In genomic region chr13:21354721-21355120, GRCh38 we compare ENCODE assay signal across 25 cellular contexts.
A peak's percentile ranks its signal among the peaks of the same experiment; 100 is the strongest.
DNase-seq lines count a peak whose midpoint lies in the region; ATAC-seq and TF ChIP-seq lines count a peak whose summit lies in the region.
"Had no signal": no experiment of that assay in that cellular context is flagged by ENCODE, and none has a peak within 500 bp of the region (broad histone marks: within the 10 kb centered on the region; RNA-seq: fewer than 3 reads in every experiment).

No MANE protein-coding gene starts in this region.

- peaks cover 8% of the 10 kb centered on the region; the same call in 2 of the 3 replicates for H3K4me1 Mint-ChIP-seq in GM23338
- peaks cover 15 to 21% of the 10 kb centered on the region in 2 experiments for H3K4me1 Mint-ChIP-seq in H9
- no peaks in the 10 kb centered on the region for H3K4me1 Mint-ChIP-seq in neural progenitor cell
- H3K4me1 Mint-ChIP-seq: CD14-positive monocyte; CD4-positive, alpha-beta memory T cell; CD4-positive, CD25-positive, alpha-beta regulatory T cell; CD8-positive, alpha-beta memory T cell had no signal

- no peak overlapping the region for H2BK15ac ChIP-seq in H9 (ENCODE audit: low read depth, low read length)

- H3K23me2 ChIP-seq in H9 (ENCODE audit: insufficient read length, low read depth, low read length, poor library complexity, severe bottlenecking): no peaks in the 10 kb centered on the region

- H2BK5ac ChIP-seq in H9 (ENCODE audit: insufficient read length, low read length): no peak overlapping the region

- H4K5ac ChIP-seq in H9 (ENCODE audit: insufficient read length, low read depth, low read length): no peak overlapping the region

- no peak overlapping the region for H3K4me3 ChIP-seq in GM23338
- no peak overlapping the region for H3K4me3 ChIP-seq in neural progenitor cell
- no peak overlapping the region for H3K4me3 ChIP-seq in upper lobe of right lung
- H3K4me3 ChIP-seq: BLaER1, GM12878 had no signal

- H3F3A ChIP-seq in GM23338 (replicated peaks; ENCODE audit: low read depth): no peaks in the 10 kb centered on the region
- H3F3A ChIP-seq in neural progenitor cell (ENCODE audit: low read depth): no peaks in the 10 kb centered on the region

- H3K9ac ChIP-seq in H9 (ENCODE audit: extremely low read depth, insufficient read length, low read length) (no peak overlapping the region), neural progenitor cell (no peak overlapping the region)
- H3K9ac ChIP-seq: BLaER1 had no signal

- peaks cover 6% of the 10 kb centered on the region; the same call in 1 of the 3 replicates for H3K36me3 Mint-ChIP-seq in GM23338 (ENCODE audit: low read depth)
- H3K36me3 Mint-ChIP-seq in H9 (ENCODE audit: insufficient read depth in 1 of 3, low read depth in 3 of 3): no peaks in the 10 kb centered on the region; a peak in 2 of 7 replicates
- no peaks in the 10 kb centered on the region for H3K36me3 Mint-ChIP-seq in neural progenitor cell
- H3K36me3 Mint-ChIP-seq: CD14-positive monocyte had no signal

- H3K18ac ChIP-seq in H9 (ENCODE audit: insufficient read length, low read depth, low read length): no peak overlapping the region

- H3K36me3 ChIP-seq in GM23338 (ENCODE audit: insufficient read depth) (no peaks in the 10 kb centered on the region), neural progenitor cell (no peaks in the 10 kb centered on the region), upper lobe of right lung (no peaks in the 10 kb centered on the region)
- H3K36me3 ChIP-seq: BE2C, BLaER1 had no signal

- no peak overlapping the region for H3K27ac Mint-ChIP-seq in GM23338
- H3K27ac Mint-ChIP-seq in H9: no peak overlapping the region
- H3K27ac Mint-ChIP-seq in neural progenitor cell: no peak overlapping the region
- H3K27ac Mint-ChIP-seq: CD4-positive, CD25-positive, alpha-beta regulatory T cell; CD8-positive, alpha-beta memory T cell had no signal

- H3K79me1 ChIP-seq in H9 (ENCODE audit: insufficient read depth, low read depth, low read length, poor library complexity, severe bottlenecking): no peaks in the 10 kb centered on the region

- H3K79me2 ChIP-seq in GM23338 (replicated peaks; ENCODE audit: insufficient read depth) (no peaks in the 10 kb centered on the region), H9 (ENCODE audit: insufficient read depth, low read length) (no peaks in the 10 kb centered on the region), neural progenitor cell (ENCODE audit: low read depth) (no peaks in the 10 kb centered on the region)

- no peak for ATAC-seq in GM23338
- ATAC-seq in upper lobe of right lung: no peak
- no peak for ATAC-seq in HG02840 (IDR thresholded peaks at IDR 0.05; ENCODE audit: low FRiP score, unreplicated experiment)
- ATAC-seq: GM12878 had no signal

- no peak overlapping the region for H4K8ac ChIP-seq in H9 (replicated peaks; ENCODE audit: insufficient read length, low read depth, low read length)

- DNase-seq in GM23338 (ENCODE audit: low spot score): no peak
- peak; percentile 23 for DNase-seq in H9
- DNase-seq in neural progenitor cell (ENCODE audit: low spot score): no peak
- DNase-seq in upper lobe of right lung: peak; percentile 32
- DNase-seq in activated gamma-delta T cell (lab: John Stamatoyannopoulos, UW): no peak
- no peak for DNase-seq in NCI-H2196 (lab: John Stamatoyannopoulos, UW; ENCODE audit: unreplicated experiment)
- DNase-seq: 8988T; ACHN; BE2C; C1 segment of cervical spinal cord; CD4-positive, alpha-beta memory T cell; CD4-positive, CD25-positive, alpha-beta regulatory T cell; CD8-positive, alpha-beta memory T cell; COR-L47; DMS 273 treated with DMSO at 0.1 percent for 48 hours; DMS153; DMS53; DMS79; DND-41; EL; GDM1 had no signal

- H2AFZ ChIP-seq in GM23338 (peak overlapping the region; percentile 23; the same call in 1 of the 2 replicates), H9 (ENCODE audit: low read length) (no peak overlapping the region), neural progenitor cell (replicated peaks) (peak overlapping the region; percentile 72)

- no peak overlapping the region for H2AK5ac ChIP-seq in H9 (ENCODE audit: insufficient read length, low read length)

- no peak overlapping the region for H3K4ac ChIP-seq in H9 (ENCODE audit: low read depth, low read length)

- no peak overlapping the region for H2BK12ac ChIP-seq in H9 (ENCODE audit: insufficient read length, low read depth, low read length)

- H4K91ac ChIP-seq in H9 (ENCODE audit: insufficient read length, low read depth, low read length): no peak overlapping the region

- H3K27me3 ChIP-seq in GM23338 (ENCODE audit: insufficient read depth): no peaks in the 10 kb centered on the region
- no peaks in the 10 kb centered on the region for H3K27me3 ChIP-seq in H9 (ENCODE audit: insufficient read depth, low read length)
- H3K27me3 ChIP-seq in neural progenitor cell: no peaks in the 10 kb centered on the region
- H3K27me3 ChIP-seq in upper lobe of right lung: no peaks in the 10 kb centered on the region
- H3K27me3 ChIP-seq: BE2C, BLaER1 had no signal

- H3K9me3 ChIP-seq in H9 (ENCODE audit: control insufficient read depth, low read depth, low read length) (no peaks in the 10 kb centered on the region), neural progenitor cell (ENCODE audit: low read depth) (no peaks in the 10 kb centered on the region), upper lobe of right lung (no peaks in the 10 kb centered on the region)
- H3K9me3 ChIP-seq: BE2C, BLaER1 had no signal

- no peak overlapping the region for H3K56ac ChIP-seq in H9 (ENCODE audit: insufficient read length, low read depth, low read length)

- H3K27ac ChIP-seq in GM23338 (ENCODE audit: low read depth): no peak overlapping the region
- H3K27ac ChIP-seq in H9 (ENCODE audit: insufficient read length, low read depth, low read length): no peak overlapping the region
- H3K27ac ChIP-seq in neural progenitor cell: no peak overlapping the region
- no peak overlapping the region for H3K27ac ChIP-seq in upper lobe of right lung
- H3K27ac ChIP-seq: BLaER1 had no signal

- H3K23ac ChIP-seq in H9 (ENCODE audit: insufficient read length, low read depth, low read length): no peak overlapping the region

- H3K4me3 Mint-ChIP-seq in GM23338 (no peak overlapping the region), H9 (no peak overlapping the region; a peak in 1 of 5 replicates), neural progenitor cell (no peak overlapping the region)
- H3K4me3 Mint-ChIP-seq: CD14-positive monocyte; CD4-positive, alpha-beta memory T cell; CD4-positive, CD25-positive, alpha-beta regulatory T cell; CD8-positive, alpha-beta memory T cell had no signal

- H3K4me2 ChIP-seq in GM23338 (no peak overlapping the region), H9 (ENCODE audit: insufficient read depth, insufficient read length, low read length) (no peak overlapping the region), neural progenitor cell (no peak overlapping the region)
- H3K4me2 ChIP-seq: BLaER1 had no signal

- H3K9me3 Mint-ChIP-seq in GM23338 (peaks cover 4% of the 10 kb centered on the region; the same call in 1 of the 3 replicates), H9 (no peaks in the 10 kb centered on the region; a peak in 2 of 5 replicates), neural progenitor cell (peaks cover 5% of the 10 kb centered on the region)
- H3K9me3 Mint-ChIP-seq: CD8-positive, alpha-beta memory T cell had no signal

- H3K14ac ChIP-seq in H9 (ENCODE audit: insufficient read depth, low read length): no peak overlapping the region

- no peak overlapping the region for H2BK120ac ChIP-seq in H9 (ENCODE audit: low read depth, low read length, poor library complexity, severe bottlenecking)

- H4K20me1 ChIP-seq in GM23338 (replicated peaks; ENCODE audit: insufficient read depth): no peaks in the 10 kb centered on the region
- H4K20me1 ChIP-seq in H9 (ENCODE audit: control insufficient read depth, insufficient read depth, insufficient read length): no peaks in the 10 kb centered on the region
- H4K20me1 ChIP-seq in neural progenitor cell (ENCODE audit: low read depth): no peaks in the 10 kb centered on the region
- H4K20me1 ChIP-seq: BLaER1 had no signal

- WGBS in H9 (ENCODE audit: extremely low coverage, insufficient read length, low lambda C conversion rate): no CpG with 5 or more reads among the region's 13 CpGs

- no peak overlapping the region for H2BK20ac ChIP-seq in H9 (ENCODE audit: low read depth, low read length, poor library complexity, severe bottlenecking)

- intact Hi-C loops in upper lobe of right lung (cut with DNase I): no loop called here

- H3K4me1 ChIP-seq in GM23338 (ENCODE audit: insufficient read depth) (no peaks in the 10 kb centered on the region), H9 (ENCODE audit: insufficient read depth, low read length) (no peaks in the 10 kb centered on the region), neural progenitor cell (no peaks in the 10 kb centered on the region), upper lobe of right lung (no peaks in the 10 kb centered on the region)
- H3K4me1 ChIP-seq: BE2C had no signal

- TF ChIP-seq CTCF in GM23338 (conservative IDR thresholded peaks at IDR 0.05; ENCODE audit: low read depth in 2 of 2) (no peak), H9 (conservative IDR thresholded peaks at IDR 0.05) (no peak), neural progenitor cell (IDR thresholded peaks at IDR 0.05) (no peak), upper lobe of right lung (IDR thresholded peaks at IDR 0.05) (no peak)

- H3T11ph ChIP-seq in H9 (ENCODE audit: low read length): no peak overlapping the region

- peaks cover 9% of the 10 kb centered on the region for H3K27me3 Mint-ChIP-seq in GM23338 (ENCODE audit: insufficient read depth, low read depth, poor library complexity)
- H3K27me3 Mint-ChIP-seq in H9 (ENCODE audit: low read depth): peaks cover 7% of the 10 kb centered on the region; the same call in 1 of the 2 replicates
- peaks cover 2% of the 10 kb centered on the region for H3K27me3 Mint-ChIP-seq in neural progenitor cell (ENCODE audit: insufficient read depth, low read depth)
- H3K27me3 Mint-ChIP-seq: CD4-positive, alpha-beta memory T cell; CD4-positive, CD25-positive, alpha-beta regulatory T cell had no signal

- H3K9me2 ChIP-seq in GM23338 (ENCODE audit: insufficient read depth): no peaks in the 10 kb centered on the region; the same call in 1 of the 2 replicates

TF ChIP-seq in GM23338, 12 proteins besides CTCF, POLR2A, EP300 and RAD21 (continues in another document):
- no peak for TF ChIP-seq CREB1 (CRISPR knock-in tag; IDR thresholded peaks at IDR 0.05; ENCODE audit: low read depth)

Comparison
In these comparisons a context has a peak if more than half of its experiments do, and no peak if none do; other contexts are left out.
1. DNase-seq: peak in H9 (single experiment) and upper lobe of right lung (single experiment); none in GM23338 (single experiment), neural progenitor cell (single experiment), activated gamma-delta T cell (single experiment) and NCI-H2196 (single experiment).